In genomic region chr7:29764227-29764626, GRCh38 we compare ENCODE assay signal across 15 cellular contexts. TPM values are rescaled to one million over a fixed set of nuclear protein-coding genes. Genes with fewer than 3 reads are reported as not detected.
DNase-seq lines count a peak whose midpoint lies in the region; ATAC-seq and TF ChIP-seq lines count a peak whose summit lies in the region.
"Had no signal": no experiment of that assay in that cellular context is flagged by ENCODE, and none has a peak within 500 bp of the region (broad histone marks: within the 10 kb centered on the region; RNA-seq: fewer than 3 reads in every experiment).

No MANE protein-coding gene starts in this region.

- H3K4me2 ChIP-seq in PC-3 (ENCODE audit: low read length): no peak overlapping the region

- H2AFZ ChIP-seq in PC-3 (ENCODE audit: low read length): no peak overlapping the region

- H3K79me2 ChIP-seq in PC-3 (ENCODE audit: low read length): no peaks in the 10 kb centered on the region

- no peaks in the 10 kb centered on the region for H3K9me2 ChIP-seq in PC-3 (replicated peaks; ENCODE audit: low read length)

- H3K4me3 ChIP-seq in PC-3 (ENCODE audit: low read length): no peak overlapping the region
- no peak overlapping the region for H3K4me3 ChIP-seq in iPS DF 6.9 (ENCODE audit: low read length)
- H3K4me3 ChIP-seq in left lung: no peak overlapping the region
- H3K4me3 ChIP-seq: dorsolateral prefrontal cortex, right lobe of liver, tibial nerve had no signal

- peaks cover 13% of the 10 kb centered on the region; the same call in 1 of the 2 replicates for H3K27me3 ChIP-seq in PC-3 (ENCODE audit: low read length)
- no peaks in the 10 kb centered on the region for H3K27me3 ChIP-seq in iPS DF 6.9 (ENCODE audit: control insufficient read depth, insufficient read depth, low read length)
- H3K27me3 ChIP-seq in left lung: peaks cover 0 to 4% of the 10 kb centered on the region in 2 donors
- H3K27me3 ChIP-seq: right lobe of liver, tibial nerve had no signal

- no TSS peak for BruUV-seq in PC-3 (replicated peaks; lab: Mats Ljungman, UMichigan)

- H3K36me3 ChIP-seq in PC-3 (ENCODE audit: low read depth, low read length) (no peaks in the 10 kb centered on the region), iPS DF 6.9 (ENCODE audit: control insufficient read depth, insufficient read depth, low read length) (no peaks in the 10 kb centered on the region), left lung (no peaks in the 10 kb centered on the region)
- H3K36me3 ChIP-seq: right lobe of liver, tibial nerve had no signal

- DNase-seq in PC-3 (peak; percentile 11), iPS DF 6.9 (ENCODE audit: low read depth, low spot score) (peak; percentile 25), Ammon's horn (ENCODE audit: low spot score) (no peak), SIG-M5 (lab: John Stamatoyannopoulos, UW) (no peak), left lung (no peak)
- DNase-seq in stimulated activated naive CD8-positive, alpha-beta T cell treated with anti-CD3 and anti-CD28 coated beads, Interleukin-15, Interleukin-2, amounts not matched to agents 100 U/mL and 50 U/mL, for 24 hours: no peak
- DNase-seq: activated CD4-positive, alpha-beta T cell treated with anti-CD3 and anti-CD28 coated beads, Interleukin-2, amount 50 U/mL, for 1 hour; activated naive CD8-positive, alpha-beta T cell treated with anti-CD3 and anti-CD28 coated beads for 36 hours; CD4-positive, alpha-beta T cell; dorsolateral prefrontal cortex; right lobe of liver had no signal

- intact Hi-C loops in PC-3 (cut with micrococcal nuclease) (no loop called here), left lung (cut with DNase I) (no loop called here)

- no peaks in the 10 kb centered on the region for H3K4me1 ChIP-seq in PC-3 (ENCODE audit: insufficient read depth, low read length)
- no peaks in the 10 kb centered on the region for H3K4me1 ChIP-seq in iPS DF 6.9 (ENCODE audit: control insufficient read depth, insufficient read depth, low read length)
- no peaks in the 10 kb centered on the region for H3K4me1 ChIP-seq in left lung
- H3K4me1 ChIP-seq: right lobe of liver, tibial nerve had no signal

- CTCF ChIA-PET in PC-3 (lab: Charles Lee): no interaction called here

- whole genome bisulfite sequencing in iPS DF 6.9 (ENCODE audit: insufficient coverage, insufficient read length): no CpG with 5 or more reads among the region's 2 CpGs

- no peak overlapping the region for H3K9ac ChIP-seq in PC-3 (ENCODE audit: low read length)

- H3K9me3 ChIP-seq in PC-3 (ENCODE audit: low read length) (no peaks in the 10 kb centered on the region), iPS DF 6.9 (ENCODE audit: control insufficient read depth, insufficient read depth, low read length) (no peaks in the 10 kb centered on the region), left lung (no peaks in the 10 kb centered on the region)
- H3K9me3 ChIP-seq: right lobe of liver had no signal

- no peaks in the 10 kb centered on the region for H4K20me1 ChIP-seq in PC-3 (ENCODE audit: low read length)

- POLR2A ChIA-PET in PC-3 (lab: Charles Lee; ENCODE audit: unreplicated experiment): no interaction called here

- ATAC-seq in PC-3 (peak; percentile 64), left lung (no peak)
- no peak for ATAC-seq in stimulated activated naive CD8-positive, alpha-beta T cell treated with anti-CD3 and anti-CD28 coated beads, Interleukin-15, Interleukin-2, amounts not matched to agents 100 U/mL and 50 U/mL, for 24 hours

- TF ChIP-seq CTCF in C4-2B (conservative IDR thresholded peaks at IDR 0.05) (peak; percentile 11; the same call in 1 of the 2 replicates), GM12872 (IDR thresholded peaks at IDR 0.05; ENCODE audit: insufficient read depth, low read depth, low read length) (0 out of 3 replicates have a peak, but pooled peaks have one; percentile 11), PC-3 (conservative IDR thresholded peaks at IDR 0.05; ENCODE audit: low read depth, low read length) (peak; percentile 32; the same call in 1 of the 2 replicates), left lung (IDR thresholded peaks at IDR 0.05) (no peak)

- no peaks in the 10 kb centered on the region for H3F3A ChIP-seq in PC-3 (ENCODE audit: low read length, unreplicated experiment)

- H3K27ac ChIP-seq in C4-2B: no peak overlapping the region
- no peak overlapping the region for H3K27ac ChIP-seq in PC-3 (ENCODE audit: low read length)
- H3K27ac ChIP-seq in iPS DF 6.9 (ENCODE audit: low read length): no peak overlapping the region
- no peak overlapping the region for H3K27ac ChIP-seq in left lung
- H3K27ac ChIP-seq: dorsolateral prefrontal cortex, right lobe of liver, tibial nerve had no signal

RNA-seq across cellular contexts. Expression of gene WIPF3, which starts 42.1 kb away (rescaled TPM):
- total RNA-seq in PC-3 (2014; rRNA removed): 3.3 and 3.4 TPM in 2 replicates
- total RNA-seq in left lung: under 1 TPM in 1 of 2 donors, not detected in 1; 0.50 TPM
- total RNA-seq: activated naive CD8-positive, alpha-beta T cell treated with anti-CD3 and anti-CD28 coated beads for 36 hours; CD4-positive, alpha-beta T cell; glomerular endothelial cell had no signal

Comparison
In these comparisons a context has a peak if more than half of its experiments do, and no peak if none do; other contexts are left out.
1. CTCF ChIP-seq: peak in C4-2B (single experiment), GM12872 (single experiment) and PC-3 (single experiment); none in left lung (0 of 2).
2. DNase-seq: peak in PC-3 (single experiment) and iPS DF 6.9 (single experiment); none in Ammon's horn (single experiment), SIG-M5 (single experiment), stimulated activated naive CD8-positive, alpha-beta T cell treated with anti-CD3 and anti-CD28 coated beads, Interleukin-15, Interleukin-2, amounts not matched to agents 100 U/mL and 50 U/mL, for 24 hours (single experiment) and left lung (0 of 2).